Comparison of ENCODE assay signal across 8 cellular contexts in genomic region chr18:56650944-56651770, GRCh38. TPM values are rescaled to one million over a fixed set of nuclear protein-coding genes. Genes with fewer than 3 reads are reported as not detected.
DNase-seq lines count a peak whose midpoint lies in the region; ATAC-seq and FAIRE-seq lines count a peak whose summit lies in the region.

WDR7 (plus strand) TSS chr18:56651359; CDS start chr18:56672516, 21,157 bp downstream.

- peak; percentile 99 for FAIRE-seq in GM18507 (lab: Jason Lieb, UNC)

- ATAC-seq in HG02981 (IDR thresholded peaks at IDR 0.05; ENCODE audit: unreplicated experiment) = peak; percentile 95
- peak; percentile 99 for ATAC-seq in aorta (ENCODE audit: low FRiP score)

- H3K27me3 ChIP-seq in rectal smooth muscle tissue (ENCODE audit: control insufficient read depth, insufficient read depth, low read length) (no peaks in the 10 kb centered on the region), aorta (ENCODE audit: control insufficient read depth in 1 of 2, insufficient read depth in 2 of 2, low read length in 1 of 2) (no peaks in the 10 kb centered on the region)

- peaks cover 3% of the 10 kb centered on the region for H3K4me1 ChIP-seq in rectal smooth muscle tissue (ENCODE audit: control insufficient read depth, insufficient read depth, low read length)
- H3K4me1 ChIP-seq in aorta (ENCODE audit: control insufficient read depth in 1 of 2, insufficient read depth in 2 of 2, low read length in 2 of 2) = peaks cover 1 to 3% of the 10 kb centered on the region in 2 donors

- intact Hi-C loops in aorta (cut with DNase I) = loop anchor here in 1 of 2 donors (1.0 kb wide), 1 partner anchor 13 kb away; the partner anchor contains the start of gene TXNL1

- H3K36me3 ChIP-seq in rectal smooth muscle tissue (ENCODE audit: control insufficient read depth, insufficient read depth, low read length) (peaks cover 2% of the 10 kb centered on the region), aorta (ENCODE audit: control insufficient read depth in 1 of 2, insufficient read depth in 2 of 2, low read length in 1 of 2) (no peaks in the 10 kb centered on the region)

- 0 to 1% methylated on average over 47 of the region's 47 CpGs for WGBS in aorta, 2 donors

- peak within 1 kb of the TSS; percentile 81 for H3K27ac ChIP-seq in rectal smooth muscle tissue (ENCODE audit: low read depth, low read length)
- H3K27ac ChIP-seq in aorta (ENCODE audit: low read depth in 1 of 2, low read length in 2 of 2) = peak within 1 kb of the TSS in 1 of 2 donors; percentile 82

- DNase-seq in GM18507 (ENCODE audit: extremely low spot score, insufficient read length, low read depth) (peak; percentile 60), NCI-H2029 treated with DMSO at 0.1 percent for 48 hours (lab: John Stamatoyannopoulos, UW) (peak; percentile 90), T-helper 9 cell (peak; percentile 99), astrocyte of the hippocampus (ENCODE audit: low read depth, low spot score) (peak; percentile 99), hepatic stellate cell (ENCODE audit: low spot score) (peak; percentile 77), aorta (peak; percentile 98)

- H3K4me3 ChIP-seq in rectal smooth muscle tissue (ENCODE audit: low read length) = peak within 1 kb of the TSS; percentile 99
- peak within 1 kb of the TSS; percentile 90 to 91 for H3K4me3 ChIP-seq in aorta (ENCODE audit: low read length in 2 of 2)

- peak within 1 kb of the TSS; percentile 63 for H3K9ac ChIP-seq in rectal smooth muscle tissue (ENCODE audit: low read length)

- no peaks in the 10 kb centered on the region for H3K9me3 ChIP-seq in aorta (ENCODE audit: control insufficient read depth, low read length)

RNA-seq across cellular contexts. Expression of gene WDR7, which starts in this region (rescaled TPM):
- 10 to 100 TPM; 32.7 to 46.6 TPM for total RNA-seq in aorta
- 1 to 10 TPM; 6.5 to 8.4 TPM for polyA plus RNA-seq in aorta
